ENCODE assay signal across 8 cellular contexts in the genomic region with DNA sequence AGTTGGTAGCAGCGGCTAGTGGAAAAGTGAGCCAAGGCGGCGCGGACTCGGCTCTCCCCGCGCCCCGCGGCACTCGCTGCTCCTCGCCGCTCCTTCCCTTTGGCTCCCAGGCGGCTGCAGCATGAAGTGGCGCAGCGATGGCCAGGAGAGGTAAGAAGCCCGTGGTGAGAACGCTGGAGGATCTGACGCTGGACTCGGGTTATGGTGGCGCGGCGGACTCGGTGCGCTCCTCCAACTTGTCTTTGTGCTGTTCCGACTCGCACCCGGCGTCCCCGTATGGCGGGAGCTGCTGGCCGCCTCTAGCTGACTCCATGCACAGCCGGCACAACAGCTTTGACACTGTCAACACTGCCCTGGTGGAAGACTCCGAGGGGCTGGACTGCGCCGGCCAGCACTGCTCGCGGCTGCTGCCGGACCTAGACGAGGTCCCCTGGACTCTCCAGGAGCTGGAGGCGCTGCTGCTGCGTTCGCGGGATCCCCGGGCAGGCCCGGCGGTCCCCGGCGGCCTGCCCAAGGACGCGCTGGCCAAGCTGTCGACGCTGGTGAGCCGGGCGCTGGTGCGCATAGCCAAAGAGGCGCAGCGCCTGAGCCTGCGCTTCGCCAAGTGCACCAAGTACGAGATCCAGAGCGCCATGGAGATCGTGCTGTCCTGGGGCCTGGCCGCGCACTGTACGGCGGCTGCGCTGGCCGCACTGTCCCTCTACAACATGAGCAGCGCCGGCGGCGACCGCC.
DNase-seq lines count a peak whose midpoint lies in the region; ATAC-seq and TF ChIP-seq lines count a peak whose summit lies in the region.

No MANE protein-coding gene starts in this region.

- no peaks in the 10 kb centered on the region for H3K79me2 ChIP-seq in fibroblast of lung (ENCODE audit: control insufficient read depth, insufficient read depth, low read length)

- H3K4me3 Mint-ChIP-seq in CD4-positive, alpha-beta memory T cell, result peak overlapping the region; percentile 83 to 93 (median 86)

- no peaks in the 10 kb centered on the region for H4K20me1 ChIP-seq in fibroblast of lung (ENCODE audit: control insufficient read depth, extremely low read depth, insufficient read depth, low read length)

- POLR2A ChIA-PET in CD4-positive, alpha-beta memory T cell (lab: Charles Lee; ENCODE audit: partially characterized antibody), result interaction anchor here (0.6 to 5.5 kb wide), 15 partner anchors 9 to 1016 kb away, joined by 3 to 150 read pairs (median 5); partner anchors contain the start of gene TCP11L2

- intact Hi-C loops in CD4-positive, alpha-beta memory T cell (cut with micrococcal nuclease), result loop anchor here (1.0 to 5.0 kb wide), 4 partner anchors 83 to 368 kb away; partner anchors contain the start of gene PWP1

- H2AFZ ChIP-seq in fibroblast of lung (ENCODE audit: low read length) (no peak overlapping the region), neuron (ENCODE audit: low read depth, low read length) (peak overlapping the region; percentile 88)

- peak overlapping the region; percentile 46 for H3K27ac ChIP-seq in CD4-positive, alpha-beta memory T cell (ENCODE audit: low read depth, low read length)
- H3K27ac ChIP-seq in fibroblast of lung (ENCODE audit: insufficient read depth, low read length), result no peak overlapping the region

- H3K27ac Mint-ChIP-seq in CD4-positive, alpha-beta memory T cell, result peak overlapping the region in 4 of 7 donors; percentile 48 to 98 (median 68)

- H3K27me3 ChIP-seq in CD4-positive, alpha-beta memory T cell (ENCODE audit: insufficient read depth, low read length), result no peaks in the 10 kb centered on the region
- peaks cover 10% of the 10 kb centered on the region for H3K27me3 ChIP-seq in fibroblast of lung (ENCODE audit: control insufficient read depth, insufficient read depth, low read length)
- H3K27me3 ChIP-seq in neuron (ENCODE audit: insufficient read depth, low read length), result peaks cover 6% of the 10 kb centered on the region

- H3K9me3 Mint-ChIP-seq in CD4-positive, alpha-beta memory T cell, result peaks cover 0 to 3% (median 0%) of the 10 kb centered on the region in 8 donors

- H3K4me1 Mint-ChIP-seq in CD4-positive, alpha-beta memory T cell, result peaks cover 18 to 47% (median 36%) of the 10 kb centered on the region in 4 donors

- no peak for TF ChIP-seq CTCF in fibroblast of lung (conservative IDR thresholded peaks at IDR 0.05 in 1 of 2, IDR thresholded peaks at IDR 0.05 in 1 of 2; ENCODE audit: low read depth in 1 of 2, low read length in 2 of 2)

- H3K27me3 Mint-ChIP-seq in CD4-positive, alpha-beta memory T cell, result peaks cover 0 to 5% of the 10 kb centered on the region in 2 donors

- CTCF ChIA-PET in CD4-positive, alpha-beta memory T cell (lab: Charles Lee; ENCODE audit: partially characterized antibody), result interaction anchor here (0.8 to 6.8 kb wide), 6 partner anchors 14 to 186 kb away, joined by 3 to 60 read pairs (median 8); no protein-coding TSS in a partner anchor

- no peak for ATAC-seq in HG03520 (IDR thresholded peaks at IDR 0.05; ENCODE audit: unreplicated experiment)
- ATAC-seq in HG02759 (IDR thresholded peaks at IDR 0.05; ENCODE audit: unreplicated experiment), result no peak

- H3K36me3 ChIP-seq in CD4-positive, alpha-beta memory T cell (ENCODE audit: insufficient read depth, low read length), result no peaks in the 10 kb centered on the region
- no peaks in the 10 kb centered on the region for H3K36me3 ChIP-seq in fibroblast of lung (ENCODE audit: control insufficient read depth, insufficient read depth, low read length)
- H3K36me3 ChIP-seq in neuron (ENCODE audit: insufficient read depth, low read length), result no peaks in the 10 kb centered on the region

- H3K9ac ChIP-seq in fibroblast of lung (ENCODE audit: insufficient read depth, low read length), result no peak overlapping the region

- peak overlapping the region; percentile 93 for H3K4me2 ChIP-seq in fibroblast of lung (ENCODE audit: extremely low read depth, insufficient read depth, low read length)

- H3K4me3 ChIP-seq in CD4-positive, alpha-beta memory T cell (ENCODE audit: low read length in 2 of 2), result peak overlapping the region; percentile 73 to 84
- peak overlapping the region; percentile 70 for H3K4me3 ChIP-seq in Jurkat, Clone E6-1 (ENCODE audit: low read length)
- H3K4me3 ChIP-seq in fibroblast of lung (replicated peaks in 1 of 4; ENCODE audit: control extremely low read depth in 1 of 4, insufficient read depth in 1 of 4, low read depth in 3 of 4, low read length in 4 of 4) (peak overlapping the region; percentile 33 to 60 (median 51)), neuron (ENCODE audit: low read length) (peak overlapping the region; percentile 95)

- H3K9me3 ChIP-seq in CD4-positive, alpha-beta memory T cell (ENCODE audit: control insufficient read depth in 1 of 2, low read length in 2 of 2), result no peaks in the 10 kb centered on the region
- no peaks in the 10 kb centered on the region for H3K9me3 ChIP-seq in fibroblast of lung (ENCODE audit: control insufficient read depth, insufficient read depth, low read depth, low read length)
- H3K9me3 ChIP-seq in neuron (ENCODE audit: low read length), result no peaks in the 10 kb centered on the region

- peak in 4 of 5 donors; percentile 15 to 40 (median 20) for DNase-seq in CD4-positive, alpha-beta memory T cell
- no peak for DNase-seq in Jurkat, Clone E6-1 (ENCODE audit: low read depth, low spot score)
- DNase-seq in activated T-cell treated with anti-CD3 and anti-CD28 coated beads, Interleukin-2, amount 50 U/mL, for 1 hour, result peak; percentile 52
- DNase-seq in fibroblast of lung (ENCODE audit: low read depth in 2 of 2) (peak; percentile 47 to 79), germinal center (ENCODE audit: low spot score) (no peak)

- peaks cover 36% of the 10 kb centered on the region for H3K4me1 ChIP-seq in CD4-positive, alpha-beta memory T cell (ENCODE audit: insufficient read depth, low read length)
- H3K4me1 ChIP-seq in fibroblast of lung (ENCODE audit: control insufficient read depth, extremely low read depth, insufficient read depth, low read length) (no peaks in the 10 kb centered on the region), neuron (ENCODE audit: insufficient read depth, low read length) (peaks cover 20% of the 10 kb centered on the region)

- H3K36me3 Mint-ChIP-seq in CD4-positive, alpha-beta memory T cell, result peaks cover 0 to 21% of the 10 kb centered on the region in 2 donors

Comparison
In these comparisons a context has a peak if more than half of its experiments do, and no peak if none do; other contexts are left out.
1. DNase-seq: peak in CD4-positive, alpha-beta memory T cell (4 of 5), activated T-cell treated with anti-CD3 and anti-CD28 coated beads, Interleukin-2, amount 50 U/mL, for 1 hour (single experiment) and fibroblast of lung (2 of 2); none in Jurkat, Clone E6-1 (single experiment) and germinal center (single experiment).
2. Peak in every context shown above with its lines, with median percentiles within 50 percentile points of each other: H3K4me3 ChIP-seq.